ENCODE assay signal across 19 cellular contexts in the genomic region with DNA sequence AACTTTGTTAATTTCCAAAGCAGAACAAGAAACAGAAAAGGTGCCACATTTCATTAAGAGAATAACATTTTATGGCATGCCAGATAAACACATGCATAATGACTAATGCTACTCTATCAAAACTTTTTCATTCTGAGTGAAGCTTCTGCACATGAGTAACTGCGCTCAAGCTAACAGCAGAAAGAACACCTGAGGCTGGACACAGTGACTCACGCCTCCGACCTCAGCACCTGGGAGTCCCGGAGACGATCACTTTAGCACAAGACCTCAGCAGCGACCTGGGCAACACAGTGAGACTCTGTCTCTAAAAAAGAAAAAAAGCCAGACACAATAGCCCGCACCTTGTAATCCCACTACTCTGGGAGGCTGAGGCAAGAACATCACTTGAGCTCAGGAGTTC.
DNase-seq lines count a peak whose midpoint lies in the region; ATAC-seq, FAIRE-seq and TF ChIP-seq lines count a peak whose summit lies in the region.
"Had no signal": no experiment of that assay in that cellular context is flagged by ENCODE, and none has a peak within 500 bp of the region (broad histone marks: within the 10 kb centered on the region; RNA-seq: fewer than 3 reads in every experiment).

No MANE protein-coding gene starts in this region.

- no peaks in the 10 kb centered on the region for H3K9me1 ChIP-seq in keratinocyte (ENCODE audit: control insufficient read depth, extremely low read depth, insufficient read depth, low read length)

- TF ChIP-seq CTCF in epithelial cell of esophagus (IDR thresholded peaks at IDR 0.05; ENCODE audit: insufficient read depth, low read depth, low read length, missing control alignments) (no peak), keratinocyte (optimal IDR thresholded peaks at IDR 0.05 in 1 of 3, IDR thresholded peaks at IDR 0.05 in 1 of 3, conservative IDR thresholded peaks at IDR 0.05 in 1 of 3; ENCODE audit: extremely low read depth in 1 of 3, insufficient read depth in 2 of 3, low read length in 3 of 3) (no peak)

- H3K9me2 ChIP-seq in Karpas-422 (replicated peaks; ENCODE audit: insufficient read depth, low read length) = no peaks in the 10 kb centered on the region

- H3K27me3 Mint-ChIP-seq in activated naive CD8-positive, alpha-beta T cell treated with anti-CD3 and anti-CD28 coated beads for 36 hours = no peaks in the 10 kb centered on the region
- no peaks in the 10 kb centered on the region for H3K27me3 Mint-ChIP-seq in activated naive CD8-positive, alpha-beta T cell treated with anti-CD3 and anti-CD28 coated beads, Interleukin-2, amount 50 U/mL, for 24 hours
- no peaks in the 10 kb centered on the region for H3K27me3 Mint-ChIP-seq in naive thymus-derived CD8-positive, alpha-beta T cell

- H3K4me1 ChIP-seq in keratinocyte (ENCODE audit: control insufficient read depth, extremely low read depth, insufficient read depth, low read length) = peaks cover 9% of the 10 kb centered on the region
- H3K4me1 ChIP-seq in Karpas-422 (ENCODE audit: low read length) = peaks cover 21% of the 10 kb centered on the region
- H3K4me1 ChIP-seq: BLaER1, Caco-2, HAP-1 had no signal

- H3K27me3 ChIP-seq in keratinocyte (ENCODE audit: control insufficient read depth, extremely low read depth, insufficient read depth, low read length) = no peaks in the 10 kb centered on the region
- no peaks in the 10 kb centered on the region for H3K27me3 ChIP-seq in Karpas-422 (ENCODE audit: low read length)
- H3K27me3 ChIP-seq: BLaER1 had no signal

- H3K4me1 Mint-ChIP-seq in activated naive CD8-positive, alpha-beta T cell treated with anti-CD3 and anti-CD28 coated beads for 36 hours = peaks cover 5% of the 10 kb centered on the region
- peaks cover 4% of the 10 kb centered on the region for H3K4me1 Mint-ChIP-seq in activated naive CD8-positive, alpha-beta T cell treated with anti-CD3 and anti-CD28 coated beads, Interleukin-2, amount 50 U/mL, for 24 hours
- H3K4me1 Mint-ChIP-seq in naive thymus-derived CD8-positive, alpha-beta T cell = peaks cover 0 to 9% (median 4%) of the 10 kb centered on the region in 4 donors
- H3K4me1 Mint-ChIP-seq: CD8-positive, alpha-beta memory T cell had no signal

- no peak overlapping the region for H2AFZ ChIP-seq in keratinocyte (ENCODE audit: control insufficient read depth, low read length)
- no peak overlapping the region for H2AFZ ChIP-seq in Karpas-422 (ENCODE audit: low read length)

- H3K4me2 ChIP-seq in keratinocyte (ENCODE audit: control insufficient read depth, extremely low read depth, insufficient read depth, low read depth, low read length) (no peak overlapping the region), Karpas-422 (ENCODE audit: low read depth, low read length, poor library complexity, severe bottlenecking) (no peak overlapping the region)
- H3K4me2 ChIP-seq: BLaER1 had no signal

- peaks cover 3% of the 10 kb centered on the region for H4K20me1 ChIP-seq in keratinocyte (ENCODE audit: control insufficient read depth, extremely low read depth, insufficient read depth, low read length)
- H4K20me1 ChIP-seq in Karpas-422 (ENCODE audit: insufficient read depth, low read depth, low read length) = no peaks in the 10 kb centered on the region

- H3K4me3 ChIP-seq in epithelial cell of esophagus (ENCODE audit: low read length) (no peak overlapping the region), keratinocyte (ENCODE audit: control insufficient read depth in 2 of 3, extremely low read depth in 1 of 3, insufficient read depth in 2 of 3, low read depth in 1 of 3, low read length in 3 of 3) (no peak overlapping the region), Karpas-422 (ENCODE audit: low read length) (no peak overlapping the region)
- H3K4me3 ChIP-seq: BLaER1, HAP-1 had no signal

- POLR2A ChIA-PET in naive thymus-derived CD8-positive, alpha-beta T cell (lab: Charles Lee) = no interaction called here

- no peak overlapping the region for H3K4me3 Mint-ChIP-seq in activated naive CD8-positive, alpha-beta T cell treated with anti-CD3 and anti-CD28 coated beads for 36 hours
- H3K4me3 Mint-ChIP-seq in activated naive CD8-positive, alpha-beta T cell treated with anti-CD3 and anti-CD28 coated beads, Interleukin-2, amount 50 U/mL, for 24 hours = no peak overlapping the region
- H3K4me3 Mint-ChIP-seq in naive thymus-derived CD8-positive, alpha-beta T cell = no peak overlapping the region
- H3K4me3 Mint-ChIP-seq: CD8-positive, alpha-beta memory T cell had no signal

- ATAC-seq in activated naive CD8-positive, alpha-beta T cell treated with anti-CD3 and anti-CD28 coated beads, Interleukin-2, amount 50 U/mL, for 24 hours = no peak
- ATAC-seq in HG02763 (IDR thresholded peaks at IDR 0.05; ENCODE audit: unreplicated experiment) = no peak
- no peak for ATAC-seq in naive thymus-derived CD8-positive, alpha-beta T cell
- ATAC-seq: HepG2 had no signal

- peak overlapping the region; percentile 38 for H3K27ac Mint-ChIP-seq in activated naive CD8-positive, alpha-beta T cell treated with anti-CD3 and anti-CD28 coated beads for 36 hours
- H3K27ac Mint-ChIP-seq in activated naive CD8-positive, alpha-beta T cell treated with anti-CD3 and anti-CD28 coated beads, Interleukin-2, amount 50 U/mL, for 24 hours = no peak overlapping the region
- peak overlapping the region in 3 of 10 donors; percentile 18 to 48 (median 19) for H3K27ac Mint-ChIP-seq in naive thymus-derived CD8-positive, alpha-beta T cell
- H3K27ac Mint-ChIP-seq: CD8-positive, alpha-beta memory T cell had no signal

- H3K9me3 Mint-ChIP-seq in activated naive CD8-positive, alpha-beta T cell treated with anti-CD3 and anti-CD28 coated beads for 36 hours = no peaks in the 10 kb centered on the region
- no peaks in the 10 kb centered on the region for H3K9me3 Mint-ChIP-seq in activated naive CD8-positive, alpha-beta T cell treated with anti-CD3 and anti-CD28 coated beads, Interleukin-2, amount 50 U/mL, for 24 hours
- H3K9me3 Mint-ChIP-seq in naive thymus-derived CD8-positive, alpha-beta T cell = no peaks in the 10 kb centered on the region
- H3K9me3 Mint-ChIP-seq: CD8-positive, alpha-beta memory T cell had no signal

- H3K9me3 ChIP-seq in keratinocyte (ENCODE audit: control insufficient read depth, low read depth, low read length) (no peaks in the 10 kb centered on the region), Karpas-422 (ENCODE audit: low read length) (no peaks in the 10 kb centered on the region)
- H3K9me3 ChIP-seq: BLaER1, Caco-2, HAP-1 had no signal

- H3K9ac ChIP-seq in keratinocyte (ENCODE audit: control insufficient read depth, extremely low read depth, insufficient read depth, low read length) (no peak overlapping the region), Karpas-422 (ENCODE audit: low read length) (no peak overlapping the region)
- H3K9ac ChIP-seq: BLaER1 had no signal

- no peak for DNase-seq in activated naive CD8-positive, alpha-beta T cell treated with anti-CD3 and anti-CD28 coated beads for 36 hours
- no peak for DNase-seq in activated naive CD8-positive, alpha-beta T cell treated with anti-CD3 and anti-CD28 coated beads, Interleukin-2, amount 50 U/mL, for 24 hours
- DNase-seq in epithelial cell of esophagus (ENCODE audit: low read depth) (peak; percentile 83), keratinocyte (ENCODE audit: low read depth, low spot score) (peak; percentile 23), AG08396 (ENCODE audit: low spot score) (no peak), Karpas-422 (no peak)
- no peak for DNase-seq in naive thymus-derived CD8-positive, alpha-beta T cell
- DNase-seq: AML-193; Caco-2; CD8-positive, alpha-beta memory T cell; DMS53; GF-D8 had no signal

- peaks cover 0 to 6% of the 10 kb centered on the region in 2 experiments for H3K36me3 ChIP-seq in keratinocyte (ENCODE audit: control insufficient read depth in 2 of 2, extremely low read depth in 1 of 2, insufficient read depth in 2 of 2, low read length in 2 of 2)
- H3K36me3 ChIP-seq in Karpas-422 (ENCODE audit: insufficient read depth, low read length) = peaks cover 34% of the 10 kb centered on the region

- dilution Hi-C loops in keratinocyte (cut with MboI; ENCODE audit: extremely low pct_ligation_motif_present, low sequenced_read_pairs) = no loop called here

- peak; percentile 29 for FAIRE-seq in keratinocyte (lab: Jason Lieb, UNC)
- FAIRE-seq: H1, HepG2, HTR-8/SVneo had no signal

- H3K79me2 ChIP-seq in keratinocyte (ENCODE audit: control insufficient read depth, insufficient read depth, low read length) (no peaks in the 10 kb centered on the region), Karpas-422 (ENCODE audit: low read length) (peaks cover 91% of the 10 kb centered on the region)

- H3K27ac ChIP-seq in keratinocyte (ENCODE audit: control insufficient read depth, insufficient read depth, low read length) (no peak overlapping the region), Karpas-422 (ENCODE audit: low read length) (no peak overlapping the region)
- H3K27ac ChIP-seq: 22Rv1, BLaER1 had no signal

- H3K36me3 Mint-ChIP-seq in activated naive CD8-positive, alpha-beta T cell treated with anti-CD3 and anti-CD28 coated beads for 36 hours = peaks cover 18% of the 10 kb centered on the region
- H3K36me3 Mint-ChIP-seq in activated naive CD8-positive, alpha-beta T cell treated with anti-CD3 and anti-CD28 coated beads, Interleukin-2, amount 50 U/mL, for 24 hours (ENCODE audit: low read depth) = peaks cover 22% of the 10 kb centered on the region
- peaks cover 10 to 76% (median 22%) of the 10 kb centered on the region in 3 donors for H3K36me3 Mint-ChIP-seq in naive thymus-derived CD8-positive, alpha-beta T cell

Comparison
In these comparisons a context has a peak if more than half of its experiments do, and no peak if none do; other contexts are left out.
1. DNase-seq: peak in epithelial cell of esophagus (single experiment) and keratinocyte (single experiment); none in activated naive CD8-positive, alpha-beta T cell treated with anti-CD3 and anti-CD28 coated beads for 36 hours (single experiment), activated naive CD8-positive, alpha-beta T cell treated with anti-CD3 and anti-CD28 coated beads, Interleukin-2, amount 50 U/mL, for 24 hours (single experiment), AG08396 (single experiment), Karpas-422 (single experiment) and naive thymus-derived CD8-positive, alpha-beta T cell (0 of 10).